Comparison of ENCODE assay signal across 20 cellular contexts in the genomic region with DNA sequence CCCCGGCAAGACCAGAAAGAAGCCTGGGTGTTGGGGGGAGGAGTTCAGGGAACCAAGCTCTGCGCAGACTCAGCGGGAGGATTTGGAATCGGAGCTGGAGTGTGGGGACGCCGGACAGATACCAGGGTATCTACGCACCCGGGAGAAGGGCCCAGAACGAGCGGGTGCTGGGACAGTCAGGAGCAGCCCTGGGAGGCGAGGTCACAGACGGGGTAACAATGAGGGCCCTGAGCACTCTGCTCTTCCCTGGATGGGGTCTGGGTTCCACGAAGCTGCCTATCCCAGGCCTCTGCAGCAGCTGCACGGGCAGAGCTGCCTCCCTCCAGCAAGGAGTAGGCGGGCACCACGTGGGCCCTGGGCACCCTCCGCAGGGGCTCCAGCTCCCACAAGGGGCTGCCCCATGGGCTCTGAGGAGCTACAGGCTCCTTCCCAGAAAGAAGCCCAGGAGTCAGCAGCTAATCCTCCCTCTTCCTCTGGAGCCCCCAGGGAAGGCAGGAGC.
DNase-seq lines count a peak whose midpoint lies in the region; ATAC-seq, FAIRE-seq and TF ChIP-seq lines count a peak whose summit lies in the region.
"Had no signal": no experiment of that assay in that cellular context is flagged by ENCODE, and none has a peak within 500 bp of the region (broad histone marks: within the 10 kb centered on the region; RNA-seq: fewer than 3 reads in every experiment).

No MANE protein-coding gene starts in this region.

- H3K4me3 ChIP-seq in left ventricle myocardium inferior, result no peak overlapping the region
- no peak overlapping the region for H3K4me3 ChIP-seq in Panc1 (ENCODE audit: low read depth in 2 of 2, low read length in 2 of 2)
- no peak overlapping the region for H3K4me3 ChIP-seq in kidney (ENCODE audit: low read length in 2 of 2)
- H3K4me3 ChIP-seq: GM23248 had no signal

- H3K36me3 ChIP-seq in left ventricle myocardium inferior (no peaks in the 10 kb centered on the region), Panc1 (ENCODE audit: control insufficient read depth, insufficient read depth, low read length) (no peaks in the 10 kb centered on the region), kidney (ENCODE audit: control insufficient read depth in 1 of 2, insufficient read depth in 2 of 2, low read length in 2 of 2) (no peaks in the 10 kb centered on the region)

- CTCF ChIA-PET in Panc1 (lab: Charles Lee), result no interaction called here

- no peak for ATAC-seq in left ventricle myocardium superior
- ATAC-seq in Panc1, result peak; percentile 3; the same call in 1 of the 2 replicates
- no peak for ATAC-seq in stimulated activated naive B cell treated with anti-CD40 and anti-IgM and Interleukin-4, amounts not matched to agents 10 μg/mL and 1 μg/mL and 100 μg/mL, for 72 hours (replicated peaks)
- ATAC-seq in HG03025 (IDR thresholded peaks at IDR 0.05; ENCODE audit: low FRiP score, unreplicated experiment), result no peak

- no peaks in the 10 kb centered on the region for H3K9me3 Mint-ChIP-seq in stimulated activated naive B cell treated with anti-CD40 and anti-IgM and Interleukin-4, amounts not matched to agents 10 μg/mL and 1 μg/mL and 100 μg/mL, for 72 hours
- H3K9me3 Mint-ChIP-seq in immature natural killer cell, result no peaks in the 10 kb centered on the region
- H3K9me3 Mint-ChIP-seq: CD14-positive monocyte had no signal

- H3K4me3 Mint-ChIP-seq in stimulated activated naive B cell treated with anti-CD40 and anti-IgM and Interleukin-4, amounts not matched to agents 10 μg/mL and 1 μg/mL and 100 μg/mL, for 72 hours, result no peak overlapping the region
- no peak overlapping the region for H3K4me3 Mint-ChIP-seq in immature natural killer cell
- H3K4me3 Mint-ChIP-seq: CD14-positive monocyte; CD4-positive, alpha-beta memory T cell; HFFc6 had no signal

- peaks cover 3 to 15% of the 10 kb centered on the region in 2 donors for H3K36me3 Mint-ChIP-seq in stimulated activated naive B cell treated with anti-CD40 and anti-IgM and Interleukin-4, amounts not matched to agents 10 μg/mL and 1 μg/mL and 100 μg/mL, for 72 hours
- peaks cover 0 to under 1% (median 0%) of the 10 kb centered on the region in 3 donors for H3K36me3 Mint-ChIP-seq in immature natural killer cell

- in situ Hi-C loops in Panc1 (cut with HindIII; ENCODE audit: low pct_unique_long_range_greater_than_20kb, low sequenced_read_pairs), result no loop called here

- peaks cover under 1 to 30% of the 10 kb centered on the region in 2 donors for H3K4me1 Mint-ChIP-seq in stimulated activated naive B cell treated with anti-CD40 and anti-IgM and Interleukin-4, amounts not matched to agents 10 μg/mL and 1 μg/mL and 100 μg/mL, for 72 hours
- peaks cover 7 to 19% of the 10 kb centered on the region in 2 donors for H3K4me1 Mint-ChIP-seq in immature natural killer cell

- H3K27ac Mint-ChIP-seq in stimulated activated naive B cell treated with anti-CD40 and anti-IgM and Interleukin-4, amounts not matched to agents 10 μg/mL and 1 μg/mL and 100 μg/mL, for 72 hours, result peak overlapping the region; percentile 14
- H3K27ac Mint-ChIP-seq in immature natural killer cell, result no peak overlapping the region
- H3K27ac Mint-ChIP-seq: CD14-positive monocyte; CD4-positive, alpha-beta memory T cell; HFFc6 had no signal

- TF ChIP-seq CTCF in left ventricle myocardium inferior (IDR thresholded peaks at IDR 0.05; ENCODE audit: borderline replicate concordance), result no peak
- no peak for TF ChIP-seq CTCF in Panc1 (IDR thresholded peaks at IDR 0.05)
- TF ChIP-seq CTCF in kidney (IDR thresholded peaks at IDR 0.05; ENCODE audit: borderline replicate concordance, extremely low read depth, insufficient read depth), result no peak

- H3K4me1 ChIP-seq in left ventricle myocardium inferior (peaks cover 14% of the 10 kb centered on the region), Panc1 (ENCODE audit: control insufficient read depth, insufficient read depth, low read length) (no peaks in the 10 kb centered on the region), kidney (ENCODE audit: control insufficient read depth in 1 of 2, insufficient read depth in 1 of 2, low read depth in 1 of 2, low read length in 2 of 2) (peaks cover 0 to 3% of the 10 kb centered on the region in 2 donors)

- H3K27me3 ChIP-seq in left ventricle myocardium inferior (ENCODE audit: low read depth) (peaks cover 14% of the 10 kb centered on the region), Panc1 (ENCODE audit: control insufficient read depth, insufficient read depth, low read length) (no peaks in the 10 kb centered on the region)

- H3K9ac ChIP-seq in kidney (ENCODE audit: low read length in 2 of 2), result no peak overlapping the region
- H3K9ac ChIP-seq: GM23248, KMS-11 had no signal

- POLR2A ChIA-PET in Panc1 (lab: Charles Lee), result no interaction called here

- H3K27ac ChIP-seq in left ventricle myocardium inferior (replicated peaks) (no peak overlapping the region), Panc1 (ENCODE audit: low read length) (no peak overlapping the region), kidney (ENCODE audit: low read depth in 2 of 2, low read length in 2 of 2) (no peak overlapping the region)
- H3K27ac ChIP-seq: GM23248, KMS-11 had no signal

- DNase-seq in left ventricle myocardium superior (peak; percentile 16), left ventricle myocardium inferior (no peak), Panc1 (ENCODE audit: low read depth, low spot score) (no peak), kidney (peak; percentile 65), immature natural killer cell (no peak), AG08396 (ENCODE audit: low spot score) (no peak)
- DNase-seq in stimulated activated naive B cell treated with anti-CD40 and anti-IgM and Interleukin-4, amounts not matched to agents 10 μg/mL and 1 μg/mL and 100 μg/mL, for 72 hours, result no peak
- DNase-seq: ACHN; AML-193; CD4-positive, alpha-beta memory T cell; DMS153; DMS79; GF-D8; GM23248; HCEC 1CT; HFFc6 had no signal

- no peaks in the 10 kb centered on the region for H3K9me3 ChIP-seq in left ventricle myocardium inferior (replicated peaks)
- no peaks in the 10 kb centered on the region for H3K9me3 ChIP-seq in Panc1 (ENCODE audit: control insufficient read depth, insufficient read depth, low read depth, low read length)
- H3K9me3 ChIP-seq in kidney (ENCODE audit: control insufficient read depth in 1 of 2, low read length in 2 of 2), result no peaks in the 10 kb centered on the region

- intact Hi-C loops in left ventricle myocardium superior (cut with micrococcal nuclease), result no loop called here
- intact Hi-C loops in left ventricle myocardium inferior (cut with micrococcal nuclease), result no loop called here
- intact Hi-C loops in Panc1 (cut with micrococcal nuclease; ENCODE audit: unreplicated experiment), result no loop called here
- intact Hi-C loops in kidney (cut with DNase I), result no loop called here

- H3K27me3 Mint-ChIP-seq in stimulated activated naive B cell treated with anti-CD40 and anti-IgM and Interleukin-4, amounts not matched to agents 10 μg/mL and 1 μg/mL and 100 μg/mL, for 72 hours, result no peaks in the 10 kb centered on the region
- H3K27me3 Mint-ChIP-seq in immature natural killer cell (ENCODE audit: low read depth in 3 of 3), result peaks cover 0 to 2% (median 0%) of the 10 kb centered on the region in 3 donors
- H3K27me3 Mint-ChIP-seq: CD4-positive, alpha-beta memory T cell had no signal

- no peak for FAIRE-seq in kidney (lab: Jason Lieb, UNC)
- FAIRE-seq: H54 had no signal

- BruUV-seq in Panc1 (replicated peaks; lab: Mats Ljungman, UMichigan), result no TSS peak

Comparison
In these comparisons a context has a peak if more than half of its experiments do, and no peak if none do; other contexts are left out.
1. DNase-seq: peak in left ventricle myocardium superior (single experiment) and kidney (single experiment); none in left ventricle myocardium inferior (single experiment), Panc1 (single experiment), stimulated activated naive B cell treated with anti-CD40 and anti-IgM and Interleukin-4, amounts not matched to agents 10 μg/mL and 1 μg/mL and 100 μg/mL, for 72 hours (single experiment), immature natural killer cell (0 of 3) and AG08396 (single experiment).